9 cellular contexts compared by ENCODE assay signal in the genomic region with DNA sequence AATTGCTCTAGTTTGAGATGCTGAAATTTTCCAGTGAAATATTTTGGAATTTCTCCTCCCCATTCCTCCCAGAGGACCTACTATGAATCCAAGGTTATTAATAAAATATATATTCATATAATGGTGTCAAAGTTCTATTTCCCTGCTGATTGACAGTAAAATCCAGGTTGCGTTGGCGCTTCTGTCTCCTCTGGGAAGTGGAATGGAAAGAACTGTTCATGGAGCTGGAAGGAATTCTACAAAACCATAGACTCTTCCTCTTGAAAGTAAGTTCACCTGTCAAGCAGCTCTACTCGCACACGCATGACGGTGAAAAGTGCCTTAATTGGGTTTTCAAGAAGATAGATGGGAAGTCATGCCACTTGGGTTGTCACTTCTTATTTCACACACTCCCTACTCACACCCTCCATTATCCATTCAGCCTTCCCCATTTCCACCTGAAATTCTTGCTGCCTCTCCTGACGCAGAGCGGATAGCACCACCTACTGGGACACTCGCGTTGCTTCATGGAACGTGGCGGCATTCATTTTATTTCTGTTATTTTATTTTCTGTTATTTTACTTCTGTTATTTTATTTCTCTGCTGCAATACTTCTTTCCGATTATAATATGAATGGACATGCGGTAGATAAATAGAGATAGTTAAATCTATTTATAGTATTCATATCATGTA.
DNase-seq lines count a peak whose midpoint lies in the region; ATAC-seq, FAIRE-seq and TF ChIP-seq lines count a peak whose summit lies in the region.
"Had no signal": no experiment of that assay in that cellular context is flagged by ENCODE, and none has a peak within 500 bp of the region (broad histone marks: within the 10 kb centered on the region; RNA-seq: fewer than 3 reads in every experiment).

No MANE protein-coding gene starts in this region.

- H3K4me3 ChIP-seq in GM23248 (no peak overlapping the region), RWPE2 (ENCODE audit: severe bottlenecking) (no peak overlapping the region), kidney (ENCODE audit: low read length in 2 of 2) (no peak overlapping the region)
- H3K4me3 ChIP-seq: MG63 had no signal

- H3K27ac ChIP-seq in GM23248: no peak overlapping the region
- H3K27ac ChIP-seq in RWPE2 (ENCODE audit: poor library complexity, severe bottlenecking): no peak overlapping the region
- no peak overlapping the region for H3K27ac ChIP-seq in kidney (ENCODE audit: low read depth in 2 of 2, low read length in 2 of 2)

- CTCF ChIA-PET in T-cell (lab: Charles Lee): no interaction called here

- H2AFZ ChIP-seq in GM23248: no peak overlapping the region

- H3K9me3 Mint-ChIP-seq in naive thymus-derived CD8-positive, alpha-beta T cell: peaks cover 0 to 5% (median 0%) of the 10 kb centered on the region in 9 donors
- H3K9me3 Mint-ChIP-seq in T-cell: peaks cover 0 to 10% (median 2%) of the 10 kb centered on the region in 3 donors

- DNase-seq in AG08395 (ENCODE audit: low spot score) (peak; percentile 10), GM23248 (peak; percentile 0), RWPE2 (ENCODE audit: low spot score) (no peak), kidney (no peak), T-cell (no peak), NCI-H2196 treated with DMSO at 0.1 percent for 48 hours (lab: John Stamatoyannopoulos, UW; ENCODE audit: unreplicated experiment) (no peak)
- DNase-seq in naive thymus-derived CD8-positive, alpha-beta T cell: no peak
- DNase-seq: MG63 had no signal

- H3K4me3 Mint-ChIP-seq in naive thymus-derived CD8-positive, alpha-beta T cell: no peak overlapping the region
- no peak overlapping the region for H3K4me3 Mint-ChIP-seq in T-cell

- H3K27me3 ChIP-seq in GM23248 (replicated peaks; ENCODE audit: insufficient read depth) (no peaks in the 10 kb centered on the region), RWPE2 (ENCODE audit: insufficient read depth, poor library complexity, severe bottlenecking) (no peaks in the 10 kb centered on the region)
- H3K27me3 ChIP-seq: MG63 had no signal

- no peak overlapping the region for H3K4me2 ChIP-seq in GM23248 (ENCODE audit: unreplicated experiment)

- no peaks in the 10 kb centered on the region for H3K4me1 ChIP-seq in GM23248 (ENCODE audit: insufficient read depth)
- H3K4me1 ChIP-seq in RWPE2 (ENCODE audit: insufficient read depth, poor library complexity, severe bottlenecking): no peaks in the 10 kb centered on the region
- no peaks in the 10 kb centered on the region for H3K4me1 ChIP-seq in kidney (ENCODE audit: control insufficient read depth in 1 of 2, insufficient read depth in 1 of 2, low read depth in 1 of 2, low read length in 2 of 2)

- ATAC-seq in RWPE2 (ENCODE audit: low read depth) (no peak), GM18519 (IDR thresholded peaks at IDR 0.05; ENCODE audit: low FRiP score, unreplicated experiment) (no peak), T-cell (replicated peaks in 1 of 4) (no peak)
- ATAC-seq in naive thymus-derived CD8-positive, alpha-beta T cell: no peak

- FAIRE-seq in kidney (lab: Jason Lieb, UNC): peak; percentile 83

- POLR2A ChIA-PET in naive thymus-derived CD8-positive, alpha-beta T cell (lab: Charles Lee): no interaction called here
- POLR2A ChIA-PET in T-cell (lab: Charles Lee): no interaction called here

- no peaks in the 10 kb centered on the region for H3K36me3 ChIP-seq in GM23248 (ENCODE audit: low read depth)
- H3K36me3 ChIP-seq in RWPE2 (ENCODE audit: low read depth): no peaks in the 10 kb centered on the region
- H3K36me3 ChIP-seq in kidney (ENCODE audit: control insufficient read depth in 1 of 2, insufficient read depth in 2 of 2, low read length in 2 of 2): no peaks in the 10 kb centered on the region
- H3K36me3 ChIP-seq: MG63 had no signal

- TF ChIP-seq CTCF in RWPE2 (IDR thresholded peaks at IDR 0.05; ENCODE audit: poor library complexity, severe bottlenecking) (peak; percentile 73), kidney (IDR thresholded peaks at IDR 0.05; ENCODE audit: borderline replicate concordance, extremely low read depth, insufficient read depth) (peak; percentile 46)

- intact Hi-C loops in kidney (cut with DNase I): no loop called here

- H3K9me3 ChIP-seq in GM23248 (ENCODE audit: low read depth) (no peaks in the 10 kb centered on the region), RWPE2 (ENCODE audit: severe bottlenecking) (no peaks in the 10 kb centered on the region), kidney (ENCODE audit: control insufficient read depth in 1 of 2, low read length in 2 of 2) (no peaks in the 10 kb centered on the region)
- H3K9me3 ChIP-seq: MG63 had no signal

- H3K9ac ChIP-seq in GM23248 (no peak overlapping the region), kidney (ENCODE audit: low read length in 2 of 2) (no peak overlapping the region)

- 42 to 47% methylated on average over 13 of the region's 13 CpGs for whole genome bisulfite sequencing in GM23248 (ENCODE audit: low coverage in 1 of 2, low lambda C conversion rate in 2 of 2, missing lambda C conversion rate in 2 of 2), 2 experiments

- H3K27me3 Mint-ChIP-seq in naive thymus-derived CD8-positive, alpha-beta T cell: peaks cover 0 to 8% (median 0%) of the 10 kb centered on the region in 5 donors
- H3K27me3 Mint-ChIP-seq in T-cell: peaks cover 0 to 8% of the 10 kb centered on the region in 2 donors

- no peak overlapping the region for H3K27ac Mint-ChIP-seq in naive thymus-derived CD8-positive, alpha-beta T cell
- no peak overlapping the region for H3K27ac Mint-ChIP-seq in T-cell

- H3K36me3 Mint-ChIP-seq in naive thymus-derived CD8-positive, alpha-beta T cell: no peaks in the 10 kb centered on the region
- H3K36me3 Mint-ChIP-seq in T-cell: no peaks in the 10 kb centered on the region

- no peaks in the 10 kb centered on the region for H3K9me2 ChIP-seq in GM23248 (ENCODE audit: insufficient read depth)

- in situ Hi-C loops in GM23248 (cut with MboI): no loop called here

- H3F3A ChIP-seq in GM23248 (ENCODE audit: insufficient read depth): no peaks in the 10 kb centered on the region

- H4K20me1 ChIP-seq in GM23248 (ENCODE audit: insufficient read depth): no peaks in the 10 kb centered on the region

- no peaks in the 10 kb centered on the region for H3K4me1 Mint-ChIP-seq in naive thymus-derived CD8-positive, alpha-beta T cell
- no peaks in the 10 kb centered on the region for H3K4me1 Mint-ChIP-seq in T-cell

- H3K79me2 ChIP-seq in GM23248 (ENCODE audit: insufficient read depth): no peaks in the 10 kb centered on the region

Comparison
In these comparisons a context has a peak if more than half of its experiments do, and no peak if none do; other contexts are left out.
1. DNase-seq: peak in AG08395 (single experiment) and GM23248 (single experiment); none in RWPE2 (single experiment), kidney (single experiment), naive thymus-derived CD8-positive, alpha-beta T cell (0 of 10), T-cell (0 of 34) and NCI-H2196 treated with DMSO at 0.1 percent for 48 hours (single experiment).